Comparison of ENCODE assay signal across 20 cellular contexts in genomic region chr14:51697848-51698247, GRCh38.
"Had no signal": no experiment of that assay in that cellular context is flagged by ENCODE, and none has a peak within 500 bp of the region (broad histone marks: within the 10 kb centered on the region; RNA-seq: fewer than 3 reads in every experiment).

No MANE protein-coding gene starts in this region.

- H3K36me3 Mint-ChIP-seq: natural killer cell treated with Interleukin-12 subunit alpha and Interleukin-12 subunit beta and Interleukin-15 and Interleukin-18, amount 100 ng/mL, for 72 hours had no signal

- H3K4me3 ChIP-seq: thyroid gland had no signal

- H3K9me3 Mint-ChIP-seq: activated T-cell treated with anti-CD3 and anti-CD28 coated beads, Interleukin-2, amount 50 U/mL, for 72 hours; mesothelial cell of epicardium; natural killer cell treated with Interleukin-12 subunit alpha and Interleukin-12 subunit beta and Interleukin-15 and Interleukin-18, amount 100 ng/mL, for 72 hours had no signal

- H3K9me3 ChIP-seq: thyroid gland had no signal

- H3K4me3 Mint-ChIP-seq: activated T-cell treated with anti-CD3 and anti-CD28 coated beads, Interleukin-2, amount 50 U/mL, for 72 hours; mesothelial cell of epicardium; natural killer cell treated with Interleukin-12 subunit alpha and Interleukin-12 subunit beta and Interleukin-15 and Interleukin-18, amount 100 ng/mL, for 72 hours had no signal

- H3K4me1 Mint-ChIP-seq: mesothelial cell of epicardium had no signal

- H3K27ac Mint-ChIP-seq: activated T-cell treated with anti-CD3 and anti-CD28 coated beads, Interleukin-2, amount 50 U/mL, for 72 hours; mesothelial cell of epicardium; natural killer cell treated with Interleukin-12 subunit alpha and Interleukin-12 subunit beta and Interleukin-15 and Interleukin-18, amount 100 ng/mL, for 72 hours had no signal

- H3K4me1 ChIP-seq: thyroid gland had no signal

- H3K27ac ChIP-seq: thyroid gland had no signal

- DNase-seq: activated CD4-positive, alpha-beta T cell treated with anti-CD3 and anti-CD28 coated beads, Interleukin-2, amount 50 U/mL, for 1 hour; activated effector memory CD4-positive, alpha-beta T cell treated with anti-CD3 and anti-CD28 coated beads, Interleukin-2, amount 50 U/mL, for 16 hours; activated naive CD4-positive, alpha-beta T cell treated with anti-CD3 and anti-CD28 coated beads, Interleukin-2, amount 50 U/mL, for 16 hours; activated T-cell treated with anti-CD3 and anti-CD28 coated beads, Interleukin-2, amount 50 U/mL, for 72 hours; aorta; cerebellar nuclear complex; cortex of kidney; erythroblast; foreskin melanocyte; hypothalamus; posterior cingulate gyrus; retina; stimulated activated CD4-positive, alpha-beta T cell treated with anti-CD3 and anti-CD28 coated beads, Interleukin-2, amount 100 ng/mL, for 24 hours; stimulated activated naive CD4-positive, alpha-beta T cell treated with Interleukin-2 at 50 U/mL for 16 hours; T-helper 9 cell; thyroid gland had no signal

- H3K27me3 ChIP-seq: thyroid gland had no signal

- ATAC-seq: activated CD4-positive, CD25-positive, alpha-beta regulatory T cell treated with anti-CD3 and anti-CD28 coated beads, Interleukin-2, amount 50 U/mL, for 24 hours; activated T-cell treated with anti-CD3 and anti-CD28 coated beads, Interleukin-2, amount 50 U/mL, for 72 hours; left lobe of liver; natural killer cell treated with Interleukin-12 subunit alpha and Interleukin-12 subunit beta and Interleukin-15 and Interleukin-18, amount 100 ng/mL, for 72 hours had no signal
